In the genomic region with DNA sequence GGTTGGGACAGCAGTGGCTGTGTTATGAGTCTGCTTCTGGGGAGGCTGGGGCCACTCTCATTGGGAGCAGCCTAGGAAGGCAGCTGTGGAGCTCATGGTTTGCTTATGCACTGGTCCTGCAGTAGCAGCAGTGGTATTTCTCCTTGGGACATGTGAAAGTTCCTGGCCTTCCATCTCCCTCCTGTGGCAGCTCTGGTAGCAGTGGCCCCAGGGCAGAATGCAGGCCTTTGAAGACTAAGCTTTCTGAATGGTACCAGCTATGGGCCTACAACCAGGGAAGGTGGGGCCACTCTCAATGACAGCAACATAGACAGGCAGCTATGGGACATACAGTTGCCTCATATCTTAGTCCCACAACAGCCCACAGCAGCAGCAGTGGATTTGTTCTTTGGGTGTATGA, we compare ENCODE assay signal across 18 cellular contexts.
"Had no signal": no experiment of that assay in that cellular context is flagged by ENCODE, and none has a peak within 500 bp of the region (broad histone marks: within the 10 kb centered on the region; RNA-seq: fewer than 3 reads in every experiment).

No MANE protein-coding gene starts in this region.

- DNase-seq: cortex of kidney; dorsolateral prefrontal cortex; effector memory CD4-positive, alpha-beta T cell; esophagus squamous epithelium; foreskin fibroblast; mammary epithelial cell; mucosa of descending colon; spleen; stimulated activated CD4-positive, alpha-beta T cell treated with anti-CD3 and anti-CD28 coated beads, Interleukin-15, amount 100 ng/mL, for 24 hours; stimulated activated CD4-positive, alpha-beta T cell treated with anti-CD3 and anti-CD28 coated beads, Interleukin-1b, Interleukin-23, amount 100 ng/mL, for 48 hours; stimulated activated CD4-positive, alpha-beta T cell treated with anti-CD3 and anti-CD28 coated beads, Interleukin-4, amount 100 ng/mL, for 24 hours; tibial artery had no signal

- H3K36me3 ChIP-seq: esophagus squamous epithelium, gastroesophageal sphincter, spleen, tibial artery had no signal

- H3K4me1 ChIP-seq: esophagus squamous epithelium, gastroesophageal sphincter, spleen, tibial artery had no signal

- ATAC-seq: gastroesophageal sphincter; left lobe of liver; mucosa of descending colon; naive thymus-derived CD8-positive, alpha-beta T cell; sciatic nerve; stimulated activated memory B cell treated with anti-CD40 and anti-IgM and Interleukin-4, amounts not matched to agents 10 μg/mL and 1 μg/mL and 100 μg/mL, for 72 hours had no signal

- H3K27me3 ChIP-seq: dorsolateral prefrontal cortex, esophagus squamous epithelium, gastroesophageal sphincter, spleen, tibial artery had no signal

- H3K4me3 ChIP-seq: dorsolateral prefrontal cortex, esophagus squamous epithelium, gastroesophageal sphincter, mucosa of descending colon, spleen, tibial artery had no signal

- H3K27ac ChIP-seq: dorsolateral prefrontal cortex, epithelial cell of prostate, esophagus squamous epithelium, gastroesophageal sphincter, spleen, tibial artery had no signal
